In the genomic region with DNA sequence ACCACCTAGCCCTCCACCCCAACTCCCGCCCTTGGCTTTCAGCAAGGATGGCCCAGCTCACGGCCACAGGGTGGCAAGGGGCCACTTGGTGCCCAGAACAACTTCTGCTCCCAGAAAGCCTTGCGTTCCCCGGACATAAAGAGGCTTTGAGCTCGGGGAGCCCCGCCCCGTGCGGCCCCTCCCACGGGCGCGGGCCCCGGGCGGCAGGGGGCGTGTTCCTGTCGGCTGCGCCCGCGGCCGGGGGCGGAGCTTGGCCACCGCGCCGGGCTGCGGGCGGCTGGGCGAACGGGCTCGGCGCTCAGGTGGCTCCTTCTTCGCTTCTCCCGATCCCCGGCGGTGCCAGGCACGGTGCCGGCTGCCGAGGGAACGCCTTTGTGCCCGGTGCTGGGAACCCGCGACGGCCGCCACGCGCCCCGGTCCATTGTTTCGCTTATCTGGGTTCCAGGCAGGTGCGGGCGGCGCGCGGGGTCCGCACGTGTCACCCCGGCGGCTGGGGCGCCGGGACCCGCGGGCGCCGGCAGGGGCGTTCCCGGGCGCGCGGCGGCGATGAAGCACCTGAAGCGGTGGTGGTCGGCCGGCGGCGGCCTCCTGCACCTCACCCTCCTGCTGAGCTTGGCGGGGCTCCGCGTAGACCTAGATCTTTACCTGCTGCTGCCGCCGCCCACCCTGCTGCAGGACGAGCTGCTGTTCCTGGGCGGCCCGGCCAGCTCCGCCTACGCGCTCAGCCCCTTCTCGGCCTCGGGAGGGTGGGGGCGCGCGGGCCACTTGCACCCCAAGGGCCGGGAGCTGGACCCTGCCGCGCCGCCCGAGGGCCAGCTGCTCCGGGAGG, we compare ENCODE assay signal across 8 cellular contexts. TPM values are rescaled to one million over a fixed set of nuclear protein-coding genes. Genes with fewer than 3 reads are reported as not detected.
A peak's percentile ranks its signal among the peaks of the same experiment; 100 is the strongest.
DNase-seq lines count a peak whose midpoint lies in the region; ATAC-seq and TF ChIP-seq lines count a peak whose summit lies in the region.

A gene with protein sequence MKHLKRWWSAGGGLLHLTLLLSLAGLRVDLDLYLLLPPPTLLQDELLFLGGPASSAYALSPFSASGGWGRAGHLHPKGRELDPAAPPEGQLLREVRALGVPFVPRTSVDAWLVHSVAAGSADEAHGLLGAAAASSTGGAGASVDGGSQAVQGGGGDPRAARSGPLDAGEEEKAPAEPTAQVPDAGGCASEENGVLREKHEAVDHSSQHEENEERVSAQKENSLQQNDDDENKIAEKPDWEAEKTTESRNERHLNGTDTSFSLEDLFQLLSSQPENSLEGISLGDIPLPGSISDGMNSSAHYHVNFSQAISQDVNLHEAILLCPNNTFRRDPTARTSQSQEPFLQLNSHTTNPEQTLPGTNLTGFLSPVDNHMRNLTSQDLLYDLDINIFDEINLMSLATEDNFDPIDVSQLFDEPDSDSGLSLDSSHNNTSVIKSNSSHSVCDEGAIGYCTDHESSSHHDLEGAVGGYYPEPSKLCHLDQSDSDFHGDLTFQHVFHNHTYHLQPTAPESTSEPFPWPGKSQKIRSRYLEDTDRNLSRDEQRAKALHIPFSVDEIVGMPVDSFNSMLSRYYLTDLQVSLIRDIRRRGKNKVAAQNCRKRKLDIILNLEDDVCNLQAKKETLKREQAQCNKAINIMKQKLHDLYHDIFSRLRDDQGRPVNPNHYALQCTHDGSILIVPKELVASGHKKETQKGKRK (plus strand): TSS at position 246 of the 829 bp plus-strand sequence. CDS start 301 bp downstream, at position 547.

- CTCF ChIA-PET in CD8-positive, alpha-beta T cell (lab: Charles Lee): interaction anchor here (0.7 to 4.0 kb wide), 9 partner anchors 31 to 74 kb away, joined by 3 to 28 read pairs (median 4); no protein-coding TSS in a partner anchor
- CTCF ChIA-PET in activated CD8-positive, alpha-beta memory T cell treated with anti-CD3 and anti-CD28 coated beads, Interleukin-2, amount 10 ng/mL, durations not matched to agents 7 days and 5 days (lab: Charles Lee): interaction anchor here (0.8 to 2.8 kb wide), 17 partner anchors 9 to 218 kb away, joined by 3 to 14 read pairs (median 5); no protein-coding TSS in a partner anchor

- POLR2A ChIA-PET in CD8-positive, alpha-beta T cell (lab: Charles Lee): interaction anchor here (0.9 to 2.9 kb wide), 15 partner anchors 8 to 213 kb away, joined by 3 to 94 read pairs (median 5); a partner anchor contains a TSS

- peak within 1 kb of the TSS; percentile 73 for H3K27ac Mint-ChIP-seq in CD8-positive, alpha-beta T cell
- H3K27ac Mint-ChIP-seq in activated CD8-positive, alpha-beta memory T cell treated with anti-CD3 and anti-CD28 coated beads, Interleukin-2, amount 10 ng/mL, durations not matched to agents 7 days and 5 days: peak within 1 kb of the TSS; percentile 99

- no peaks in the 10 kb centered on the region for H3K9me3 ChIP-seq in CD8-positive, alpha-beta T cell (ENCODE audit: low read length)
- peaks cover 15% of the 10 kb centered on the region; the same call in 1 of the 2 replicates for H3K9me3 ChIP-seq in NT2/D1 (ENCODE audit: insufficient read depth, low read length)
- H3K9me3 ChIP-seq in mucosa of descending colon: no peaks in the 10 kb centered on the region

- peak within 1 kb of the TSS; percentile 91 for H3K9ac ChIP-seq in NT2/D1 (ENCODE audit: insufficient read length, low read depth)

- H3K27me3 Mint-ChIP-seq in CD8-positive, alpha-beta T cell (ENCODE audit: low read depth): no peaks in the 10 kb centered on the region
- no peaks in the 10 kb centered on the region for H3K27me3 Mint-ChIP-seq in activated CD8-positive, alpha-beta memory T cell treated with anti-CD3 and anti-CD28 coated beads, Interleukin-2, amount 10 ng/mL, durations not matched to agents 7 days and 5 days

- peak within 1 kb of the TSS; percentile 87 for H3K4me3 Mint-ChIP-seq in CD8-positive, alpha-beta T cell
- peak within 1 kb of the TSS; percentile 89 for H3K4me3 Mint-ChIP-seq in activated CD8-positive, alpha-beta memory T cell treated with anti-CD3 and anti-CD28 coated beads, Interleukin-2, amount 10 ng/mL, durations not matched to agents 7 days and 5 days

- H3K36me3 ChIP-seq in CD8-positive, alpha-beta T cell (ENCODE audit: insufficient read depth, low read length): no peaks in the 10 kb centered on the region
- H3K36me3 ChIP-seq in NT2/D1 (ENCODE audit: insufficient read depth, insufficient read length, low read length) (no peaks in the 10 kb centered on the region), mucosa of descending colon (ENCODE audit: low read depth) (no peaks in the 10 kb centered on the region)

- peaks cover 3% of the 10 kb centered on the region for H3K36me3 Mint-ChIP-seq in CD8-positive, alpha-beta T cell
- peaks cover 3% of the 10 kb centered on the region for H3K36me3 Mint-ChIP-seq in activated CD8-positive, alpha-beta memory T cell treated with anti-CD3 and anti-CD28 coated beads, Interleukin-2, amount 10 ng/mL, durations not matched to agents 7 days and 5 days

- peaks cover 39% of the 10 kb centered on the region for H3K4me1 ChIP-seq in CD8-positive, alpha-beta T cell (ENCODE audit: insufficient read depth, low read length)
- peaks cover 18% of the 10 kb centered on the region for H3K4me1 ChIP-seq in NT2/D1 (ENCODE audit: insufficient read depth, insufficient read length)
- H3K4me1 ChIP-seq in mucosa of descending colon (ENCODE audit: low read depth): peaks cover 25% of the 10 kb centered on the region

- H3K4me3 ChIP-seq in CD8-positive, alpha-beta T cell (ENCODE audit: low read depth, low read length): peak within 1 kb of the TSS; percentile 91
- H3K4me3 ChIP-seq in NT2/D1 (ENCODE audit: insufficient read length, low read depth) (peak within 1 kb of the TSS; percentile 77), mucosa of descending colon (peak within 1 kb of the TSS; percentile 36)

- H3K9me3 Mint-ChIP-seq in CD8-positive, alpha-beta T cell: no peaks in the 10 kb centered on the region
- no peaks in the 10 kb centered on the region for H3K9me3 Mint-ChIP-seq in activated CD8-positive, alpha-beta memory T cell treated with anti-CD3 and anti-CD28 coated beads, Interleukin-2, amount 10 ng/mL, durations not matched to agents 7 days and 5 days (ENCODE audit: low read depth)

- intact Hi-C loops in CD8-positive, alpha-beta T cell (cut with DNase I, micrococcal nuclease): loop anchor here (1.0 to 5.0 kb wide), 7 partner anchors 37 to 200 kb away; a partner anchor contains a TSS
- intact Hi-C loops in mucosa of descending colon (cut with DNase I, micrococcal nuclease): no loop called here

- no peak for TF ChIP-seq CTCF in CD8-positive, alpha-beta T cell (IDR thresholded peaks at IDR 0.05)
- peak; percentile 26 for TF ChIP-seq CTCF in mucosa of descending colon (IDR thresholded peaks at IDR 0.05)

- peak; percentile 81 for ATAC-seq in CD8-positive, alpha-beta T cell
- ATAC-seq in GM19438 (IDR thresholded peaks at IDR 0.05; ENCODE audit: low read depth, unreplicated experiment) (peak; percentile 53), HG03565 (IDR thresholded peaks at IDR 0.05; ENCODE audit: unreplicated experiment) (peak; percentile 46), mucosa of descending colon (peak; percentile 90)
- peak; percentile 77 for ATAC-seq in activated CD8-positive, alpha-beta memory T cell treated with anti-CD3 and anti-CD28 coated beads, Interleukin-2, amount 10 ng/mL, durations not matched to agents 7 days and 5 days

- peak; percentile 64 to 87 (median 74) for DNase-seq in CD8-positive, alpha-beta T cell
- DNase-seq in NT2/D1 (ENCODE audit: low read depth, low spot score): peak; percentile 80
- peak; percentile 89 for DNase-seq in activated CD8-positive, alpha-beta memory T cell treated with anti-CD3 and anti-CD28 coated beads, Interleukin-2, amount 10 ng/mL, durations not matched to agents 7 days and 5 days
- peak; percentile 24 for DNase-seq in epidermal melanocyte (ENCODE audit: insufficient read length, low spot score)
- peak; percentile 92 to 94 (median 92) for DNase-seq in mucosa of descending colon
- DNase-seq in stimulated activated CD8-positive, alpha-beta memory T cell treated with anti-CD3 and anti-CD28 coated beads, Interleukin-2, amount 100 ng/mL, for 48 hours (ENCODE audit: low read depth in 2 of 2): peak; percentile 76 to 79

- no peaks in the 10 kb centered on the region for H3K27me3 ChIP-seq in CD8-positive, alpha-beta T cell (ENCODE audit: insufficient read depth, low read length)
- H3K27me3 ChIP-seq in NT2/D1 (ENCODE audit: insufficient read depth, insufficient read length): peaks cover 9% of the 10 kb centered on the region

- peaks cover 50% of the 10 kb centered on the region for H3K4me1 Mint-ChIP-seq in CD8-positive, alpha-beta T cell (ENCODE audit: low read depth)
- peaks cover 52% of the 10 kb centered on the region for H3K4me1 Mint-ChIP-seq in activated CD8-positive, alpha-beta memory T cell treated with anti-CD3 and anti-CD28 coated beads, Interleukin-2, amount 10 ng/mL, durations not matched to agents 7 days and 5 days

- no peak within 1 kb of the TSS for H3K27ac ChIP-seq in CD8-positive, alpha-beta T cell (ENCODE audit: low read depth, low read length)

RNA-seq across cellular contexts. Expression of the gene that starts here (rescaled TPM):
- total RNA-seq in CD8-positive, alpha-beta T cell: under 1 TPM; 0.43 to 0.50 TPM
- total RNA-seq in activated CD8-positive, alpha-beta memory T cell treated with anti-CD3 and anti-CD28 coated beads, Interleukin-2, amount 10 ng/mL, durations not matched to agents 7 days and 5 days: 10 to 100 TPM; 20.1 to 44.4 TPM
- 10 to 100 TPM in 1 of 3 donors, 1 to 10 TPM in 2; 7.3 to 12.2 (median 8.4) TPM for total RNA-seq in mucosa of descending colon

Comparison
In these comparisons a context has a peak if more than half of its experiments do, and no peak if none do; other contexts are left out.
1. RNA of the gene that starts here (total RNA-seq): 20.1 to 44.4 TPM in activated CD8-positive, alpha-beta memory T cell treated with anti-CD3 and anti-CD28 coated beads, Interleukin-2, amount 10 ng/mL, durations not matched to agents 7 days and 5 days and 7.3 to 12.2 TPM in mucosa of descending colon; 0.43 to 0.50 TPM in CD8-positive, alpha-beta T cell; every median in the first group is over 4 times any median in the second.
2. Peak in DNase-seq, ATAC-seq and H3K4me3 ChIP-seq in CD8-positive, alpha-beta T cell; RNA of the gene not detected or under 1 TPM.
3. DNase-seq: peak in every context shown above with its lines; median percentile 92 in mucosa of descending colon; 89 in activated CD8-positive, alpha-beta memory T cell treated with anti-CD3 and anti-CD28 coated beads, Interleukin-2, amount 10 ng/mL, durations not matched to agents 7 days and 5 days; 80 in NT2/D1; 78 in stimulated activated CD8-positive, alpha-beta memory T cell treated with anti-CD3 and anti-CD28 coated beads, Interleukin-2, amount 100 ng/mL, for 48 hours; 74 in CD8-positive, alpha-beta T cell; 24 in epidermal melanocyte.
4. H3K4me3 ChIP-seq: peak in every context shown above with its lines; median percentile 91 in CD8-positive, alpha-beta T cell; 77 in NT2/D1; 36 in mucosa of descending colon.
5. intact Hi-C loops: an anchor here in CD8-positive, alpha-beta T cell (1.0 to 5.0 kb wide); none called in mucosa of descending colon.
6. Peak in every context shown above with its lines, with median percentiles within 50 percentile points of each other: ATAC-seq.